30 cellular contexts compared by ENCODE assay signal in genomic region chr11:14370496-14370895, GRCh38. TPM values are rescaled to one million over a fixed set of nuclear protein-coding genes. Genes with fewer than 3 reads are reported as not detected.
DNase-seq lines count a peak whose midpoint lies in the region; ATAC-seq and TF ChIP-seq lines count a peak whose summit lies in the region.
"Had no signal": no experiment of that assay in that cellular context is flagged by ENCODE, and none has a peak within 500 bp of the region (broad histone marks: within the 10 kb centered on the region; RNA-seq: fewer than 3 reads in every experiment).

No MANE protein-coding gene starts in this region.

- H3K9me3 ChIP-seq in tibial nerve = no peaks in the 10 kb centered on the region
- no peaks in the 10 kb centered on the region for H3K9me3 ChIP-seq in MM.1S (replicated peaks; ENCODE audit: insufficient read depth, low read length)
- H3K9me3 ChIP-seq: BE2C, lower lobe of right lung, mucosa of descending colon, psoas muscle had no signal

- WGBS in tibial nerve, 2 donors = 29 to 38% methylated on average over 1 of the region's 1 CpG

- H3K36me3 ChIP-seq in tibial nerve (no peaks in the 10 kb centered on the region), MM.1S (replicated peaks; ENCODE audit: insufficient read depth, low read length) (no peaks in the 10 kb centered on the region)
- H3K36me3 ChIP-seq: BE2C, lower lobe of right lung had no signal

- H3K27ac ChIP-seq in tibial nerve (no peak overlapping the region), MM.1S (ENCODE audit: low read length) (no peak overlapping the region)
- H3K27ac ChIP-seq: lower lobe of right lung, psoas muscle had no signal

- H3K36me3 Mint-ChIP-seq in activated naive CD4-positive, alpha-beta T cell treated with anti-CD3 and anti-CD28 coated beads for 36 hours (ENCODE audit: low read depth) = no peaks in the 10 kb centered on the region
- no peaks in the 10 kb centered on the region for H3K36me3 Mint-ChIP-seq in activated T-helper 17 cell treated with anti-CD3 and anti-CD28 coated beads, Interleukin-2, amount 50 U/mL, for 72 hours (ENCODE audit: low read depth)
- no peaks in the 10 kb centered on the region for H3K36me3 Mint-ChIP-seq in stimulated activated naive B cell treated with anti-CD40 and anti-IgM and Interleukin-4, amounts not matched to agents 10 μg/mL and 1 μg/mL and 100 μg/mL, for 72 hours
- H3K36me3 Mint-ChIP-seq: CD8-positive, alpha-beta T cell; natural killer cell treated with Interleukin-12 subunit alpha and Interleukin-12 subunit beta and Interleukin-15 and Interleukin-18, amount 100 ng/mL, for 72 hours had no signal

- peaks cover 44% of the 10 kb centered on the region for H3K4me1 Mint-ChIP-seq in activated naive CD4-positive, alpha-beta T cell treated with anti-CD3 and anti-CD28 coated beads for 36 hours (ENCODE audit: low read depth)
- H3K4me1 Mint-ChIP-seq in activated T-helper 17 cell treated with anti-CD3 and anti-CD28 coated beads, Interleukin-2, amount 50 U/mL, for 72 hours = peaks cover 8% of the 10 kb centered on the region
- peaks cover 18 to 24% of the 10 kb centered on the region in 2 donors for H3K4me1 Mint-ChIP-seq in stimulated activated naive B cell treated with anti-CD40 and anti-IgM and Interleukin-4, amounts not matched to agents 10 μg/mL and 1 μg/mL and 100 μg/mL, for 72 hours

- no peak overlapping the region for H3K9ac ChIP-seq in MM.1S (ENCODE audit: low read length)

- no peaks in the 10 kb centered on the region for H3K27me3 ChIP-seq in tibial nerve
- no peaks in the 10 kb centered on the region for H3K27me3 ChIP-seq in MM.1S (replicated peaks; ENCODE audit: insufficient read depth, low read length)
- H3K27me3 ChIP-seq: BE2C had no signal

- H3K4me2 ChIP-seq in MM.1S (ENCODE audit: low read depth, low read length) = no peak overlapping the region

- no peak for TF ChIP-seq EP300 in tibial nerve (IDR thresholded peaks at IDR 0.05)

- TF ChIP-seq CTCF in tibial nerve (IDR thresholded peaks at IDR 0.05) = no peak
- TF ChIP-seq CTCF in MM.1S (IDR thresholded peaks at IDR 0.05; ENCODE audit: low read length) = no peak

- no peak overlapping the region for H3K4me3 Mint-ChIP-seq in activated naive CD4-positive, alpha-beta T cell treated with anti-CD3 and anti-CD28 coated beads for 36 hours
- no peak overlapping the region for H3K4me3 Mint-ChIP-seq in activated T-helper 17 cell treated with anti-CD3 and anti-CD28 coated beads, Interleukin-2, amount 50 U/mL, for 72 hours
- no peak overlapping the region for H3K4me3 Mint-ChIP-seq in stimulated activated naive B cell treated with anti-CD40 and anti-IgM and Interleukin-4, amounts not matched to agents 10 μg/mL and 1 μg/mL and 100 μg/mL, for 72 hours
- H3K4me3 Mint-ChIP-seq: activated naive CD4-positive, alpha-beta T cell treated with anti-CD3 and anti-CD28 coated beads, Interleukin-2, amount 50 U/mL, for 24 hours; activated T-helper 1 cell treated with anti-CD3 and anti-CD28 coated beads, Interleukin-12 subunit alpha, Interleukin-12 subunit beta, Interleukin-2, Interleukin-4 antibody, amounts not matched to agents 30 ng/mL and 10 ng/mL and 1 ng/mL, durations not matched to agents 14 hours and 24 hours and 36 hours; CD8-positive, alpha-beta T cell; HFFc6; natural killer cell treated with Interleukin-12 subunit alpha and Interleukin-12 subunit beta and Interleukin-15 and Interleukin-18, amount 100 ng/mL, for 72 hours; T-helper 17 cell had no signal

- ATAC-seq in GM19395 (IDR thresholded peaks at IDR 0.05; ENCODE audit: unreplicated experiment) = peak; percentile 45
- ATAC-seq in activated T-helper 17 cell treated with anti-CD3 and anti-CD28 coated beads, Interleukin-2, amount 50 U/mL, for 72 hours (replicated peaks) = peak; percentile 56
- peak; percentile 67 to 86 for ATAC-seq in stimulated activated naive B cell treated with anti-CD40 and anti-IgM and Interleukin-4, amounts not matched to agents 10 μg/mL and 1 μg/mL and 100 μg/mL, for 72 hours (replicated peaks)
- ATAC-seq: CD8-positive, alpha-beta T cell; lower lobe of right lung; mucosa of descending colon; psoas muscle; sciatic nerve; T-helper 17 cell had no signal

- H3K4me3 ChIP-seq in tibial nerve (no peak overlapping the region), MM.1S (ENCODE audit: low read length) (no peak overlapping the region)
- H3K4me3 ChIP-seq: lower lobe of right lung, mucosa of descending colon, psoas muscle had no signal

- no peaks in the 10 kb centered on the region for H3K9me2 ChIP-seq in MM.1S (replicated peaks; ENCODE audit: insufficient read depth, low read length)

- H3K27me3 Mint-ChIP-seq in activated naive CD4-positive, alpha-beta T cell treated with anti-CD3 and anti-CD28 coated beads for 36 hours (ENCODE audit: low read depth) = no peaks in the 10 kb centered on the region
- no peaks in the 10 kb centered on the region for H3K27me3 Mint-ChIP-seq in activated T-helper 17 cell treated with anti-CD3 and anti-CD28 coated beads, Interleukin-2, amount 50 U/mL, for 72 hours
- H3K27me3 Mint-ChIP-seq in stimulated activated naive B cell treated with anti-CD40 and anti-IgM and Interleukin-4, amounts not matched to agents 10 μg/mL and 1 μg/mL and 100 μg/mL, for 72 hours = no peaks in the 10 kb centered on the region
- H3K27me3 Mint-ChIP-seq: activated naive CD4-positive, alpha-beta T cell treated with anti-CD3 and anti-CD28 coated beads, Interleukin-2, amount 50 U/mL, for 24 hours; natural killer cell treated with Interleukin-12 subunit alpha and Interleukin-12 subunit beta and Interleukin-15 and Interleukin-18, amount 100 ng/mL, for 72 hours; T-helper 17 cell had no signal

- H3K27ac Mint-ChIP-seq in activated naive CD4-positive, alpha-beta T cell treated with anti-CD3 and anti-CD28 coated beads for 36 hours = no peak overlapping the region
- no peak overlapping the region for H3K27ac Mint-ChIP-seq in activated T-helper 17 cell treated with anti-CD3 and anti-CD28 coated beads, Interleukin-2, amount 50 U/mL, for 72 hours
- H3K27ac Mint-ChIP-seq in stimulated activated naive B cell treated with anti-CD40 and anti-IgM and Interleukin-4, amounts not matched to agents 10 μg/mL and 1 μg/mL and 100 μg/mL, for 72 hours = no peak overlapping the region
- H3K27ac Mint-ChIP-seq: activated naive CD4-positive, alpha-beta T cell treated with anti-CD3 and anti-CD28 coated beads, Interleukin-2, amount 50 U/mL, for 24 hours; activated T-helper 1 cell treated with anti-CD3 and anti-CD28 coated beads, Interleukin-12 subunit alpha, Interleukin-12 subunit beta, Interleukin-2, Interleukin-4 antibody, amounts not matched to agents 30 ng/mL and 10 ng/mL and 1 ng/mL, durations not matched to agents 14 hours and 24 hours and 36 hours; CD8-positive, alpha-beta T cell; HFFc6; T-helper 17 cell had no signal

- no peaks in the 10 kb centered on the region for H4K20me1 ChIP-seq in MM.1S (ENCODE audit: insufficient read depth, low read length)

- no peaks in the 10 kb centered on the region for H3K79me2 ChIP-seq in MM.1S (ENCODE audit: low read length)

- CTCF ChIA-PET in activated naive CD4-positive, alpha-beta T cell treated with anti-CD3 and anti-CD28 coated beads for 36 hours (lab: Charles Lee) = interaction anchor here (1.3 to 1.7 kb wide), 2 partner anchors 62 to 85 kb away, joined by 3 to 9 read pairs; no protein-coding TSS in a partner anchor

- H3K4me1 ChIP-seq in tibial nerve (peaks cover 0 to 10% (median 0%) of the 10 kb centered on the region in 4 donors), MM.1S (ENCODE audit: low read length) (no peaks in the 10 kb centered on the region)
- H3K4me1 ChIP-seq: BE2C had no signal

- H2AFZ ChIP-seq in MM.1S (ENCODE audit: low read length) = no peak overlapping the region

- TF ChIP-seq POLR2A in tibial nerve (IDR thresholded peaks at IDR 0.05) = no peak

- intact Hi-C loops in activated naive CD4-positive, alpha-beta T cell treated with anti-CD3 and anti-CD28 coated beads for 36 hours (cut with micrococcal nuclease) = loop anchor here (10.0 kb wide), 1 partner anchor 394 kb away; no protein-coding TSS in a partner anchor

- no peaks in the 10 kb centered on the region for H3F3A ChIP-seq in MM.1S (ENCODE audit: insufficient read depth, low read length)

- peak; percentile 17 for DNase-seq in activated naive CD4-positive, alpha-beta T cell treated with anti-CD3 and anti-CD28 coated beads for 36 hours
- no peak for DNase-seq in activated naive CD4-positive, alpha-beta T cell treated with Interleukin-2 at 50 U/mL for 16 hours
- DNase-seq in stimulated activated naive B cell treated with anti-CD40 and anti-IgM and Interleukin-4, amounts not matched to agents 10 μg/mL and 1 μg/mL and 100 μg/mL, for 72 hours = no peak
- DNase-seq in tibial nerve (ENCODE audit: low spot score in 2 of 2) (no peak), NCI-H1694 treated with DMSO at 0.1 percent for 48 hours (lab: John Stamatoyannopoulos, UW) (no peak), MM.1S (no peak)
- DNase-seq: ACHN; activated CD4-positive, alpha-beta T cell treated with anti-CD3 and anti-CD28 coated beads for 1 hour; anterior cingulate cortex; BE2C; CD8-positive, alpha-beta T cell; DMS153; HFFc6; hippocampal formation; Kasumi-1; lower lobe of right lung; mucosa of descending colon; NCI-H1417 treated with DMSO at 0.1 percent for 48 hours; NCI-H226; psoas muscle; Right ventricle myocardium superior; stimulated activated CD4-positive, alpha-beta T cell treated with anti-CD3 and anti-CD28 coated beads, Interleukin-2, amount 100 ng/mL, for 48 hours; T-helper 17 cell; trophoblast cell had no signal

- H3K9me3 Mint-ChIP-seq in activated naive CD4-positive, alpha-beta T cell treated with anti-CD3 and anti-CD28 coated beads for 36 hours = no peaks in the 10 kb centered on the region
- no peaks in the 10 kb centered on the region for H3K9me3 Mint-ChIP-seq in activated T-helper 17 cell treated with anti-CD3 and anti-CD28 coated beads, Interleukin-2, amount 50 U/mL, for 72 hours
- H3K9me3 Mint-ChIP-seq in stimulated activated naive B cell treated with anti-CD40 and anti-IgM and Interleukin-4, amounts not matched to agents 10 μg/mL and 1 μg/mL and 100 μg/mL, for 72 hours = no peaks in the 10 kb centered on the region
- H3K9me3 Mint-ChIP-seq: activated naive CD4-positive, alpha-beta T cell treated with anti-CD3 and anti-CD28 coated beads, Interleukin-2, amount 50 U/mL, for 24 hours; activated T-helper 1 cell treated with anti-CD3 and anti-CD28 coated beads, Interleukin-12 subunit alpha, Interleukin-12 subunit beta, Interleukin-2, Interleukin-4 antibody, amounts not matched to agents 30 ng/mL and 10 ng/mL and 1 ng/mL, durations not matched to agents 14 hours and 24 hours and 36 hours; CD8-positive, alpha-beta T cell; HFFc6; natural killer cell treated with Interleukin-12 subunit alpha and Interleukin-12 subunit beta and Interleukin-15 and Interleukin-18, amount 100 ng/mL, for 72 hours had no signal

RNA-seq across cellular contexts. Expression of gene RRAS2, which starts 11.5 kb away (rescaled TPM):
- total RNA-seq in activated naive CD4-positive, alpha-beta T cell treated with anti-CD3 and anti-CD28 coated beads for 36 hours = 10 to 100 TPM; 36.6 to 36.8 TPM
- total RNA-seq in activated T-helper 17 cell treated with anti-CD3 and anti-CD28 coated beads, Interleukin-2, amount 50 U/mL, for 72 hours = 10 to 100 TPM; 35.4 to 41.0 TPM
- total RNA-seq in tibial nerve = 10 to 100 TPM; 43.2 to 64.0 (median 46.8) TPM
